Comparison of ENCODE assay signal across 23 cellular contexts in genomic region chr5:170438581-170438980, GRCh38. TPM values are rescaled to one million over a fixed set of nuclear protein-coding genes. Genes with fewer than 3 reads are reported as not detected.
DNase-seq lines count a peak whose midpoint lies in the region; ATAC-seq and TF ChIP-seq lines count a peak whose summit lies in the region.
"Had no signal": no experiment of that assay in that cellular context is flagged by ENCODE, and none has a peak within 500 bp of the region (broad histone marks: within the 10 kb centered on the region; RNA-seq: fewer than 3 reads in every experiment).

No MANE protein-coding gene starts in this region.

- no peaks in the 10 kb centered on the region for H4K20me1 ChIP-seq in Karpas-422 (ENCODE audit: insufficient read depth, low read depth, low read length)

- no peak for TF ChIP-seq CTCF in brain (conservative IDR thresholded peaks at IDR 0.05)
- no peak for TF ChIP-seq CTCF in nephron (IDR thresholded peaks at IDR 0.05; ENCODE audit: unreplicated experiment in 3 of 3)
- TF ChIP-seq CTCF in type B pancreatic cell (conservative IDR thresholded peaks at IDR 0.05): no peak

- H3K9ac ChIP-seq in Karpas-422 (ENCODE audit: low read length): 0 out of 2 replicates have a peak overlapping the region, but pooled peaks have one; percentile 22

- H3K36me3 ChIP-seq in Karpas-422 (ENCODE audit: insufficient read depth, low read length): no peaks in the 10 kb centered on the region

- H3K4me3 Mint-ChIP-seq in brain (no peak overlapping the region), nephron (no peak overlapping the region), type B pancreatic cell (no peak overlapping the region)
- H3K4me3 Mint-ChIP-seq: CD4-positive, alpha-beta memory T cell had no signal

- H3K36me3 Mint-ChIP-seq in brain: no peaks in the 10 kb centered on the region
- H3K36me3 Mint-ChIP-seq in nephron (ENCODE audit: low read depth): no peaks in the 10 kb centered on the region
- no peaks in the 10 kb centered on the region for H3K36me3 Mint-ChIP-seq in type B pancreatic cell
- H3K36me3 Mint-ChIP-seq: CD4-positive, alpha-beta memory T cell had no signal

- H3K27ac Mint-ChIP-seq in brain (peak overlapping the region in 4 of 5 experiments; percentile 30 to 85 (median 58)), nephron (peak overlapping the region in 2 of 3 experiments; percentile 40), type B pancreatic cell (no peak overlapping the region)

- H3K27me3 Mint-ChIP-seq in brain (peaks cover 16% of the 10 kb centered on the region), nephron (ENCODE audit: low read depth) (peaks cover 10% of the 10 kb centered on the region), type B pancreatic cell (peaks cover 3% of the 10 kb centered on the region)

- H3K4me2 ChIP-seq in Karpas-422 (ENCODE audit: low read depth, low read length, poor library complexity, severe bottlenecking): peak overlapping the region; percentile 6
- H3K4me2 ChIP-seq: PC-9 had no signal

- no peak for ATAC-seq in GM21447 (IDR thresholded peaks at IDR 0.05; ENCODE audit: unreplicated experiment)
- no peak for ATAC-seq in GM21526 (IDR thresholded peaks at IDR 0.05; ENCODE audit: low FRiP score, unreplicated experiment)
- ATAC-seq: HCT116, Right ventricle myocardium inferior had no signal

- H3K9me3 Mint-ChIP-seq in brain: peaks cover 0 to 7% (median 0%) of the 10 kb centered on the region in 5 experiments
- H3K9me3 Mint-ChIP-seq in nephron: no peaks in the 10 kb centered on the region
- no peaks in the 10 kb centered on the region for H3K9me3 Mint-ChIP-seq in type B pancreatic cell
- H3K9me3 Mint-ChIP-seq: CD4-positive, alpha-beta memory T cell had no signal

- no peaks in the 10 kb centered on the region for H3K27me3 ChIP-seq in Karpas-422 (ENCODE audit: low read length)

- H3K4me1 ChIP-seq in Karpas-422 (ENCODE audit: low read length): peaks cover 63% of the 10 kb centered on the region

- H3K4me3 ChIP-seq in Karpas-422 (ENCODE audit: low read length): no peak overlapping the region
- H3K4me3 ChIP-seq: PC-9 had no signal

- H3K9me2 ChIP-seq in Karpas-422 (replicated peaks; ENCODE audit: insufficient read depth, low read length): no peaks in the 10 kb centered on the region

- DNase-seq in Karpas-422 (no peak), type B pancreatic cell (ENCODE audit: extremely low spot score, unreplicated experiment) (peak; percentile 42), EL (no peak)
- DNase-seq: C1 segment of cervical spinal cord; CD4-positive, alpha-beta memory T cell; DMS53; KG1; MM.1S; NCI-H2029; NCI-H446; NCI-H524 treated with DMSO at 0.1 percent for 48 hours; NCI-H82; PC-9 had no signal

- H3K9me3 ChIP-seq in Karpas-422 (ENCODE audit: low read length): no peaks in the 10 kb centered on the region

- H3K27ac ChIP-seq in Karpas-422 (ENCODE audit: low read length): no peak overlapping the region
- H3K27ac ChIP-seq: PC-9 had no signal

- no peaks in the 10 kb centered on the region for H3K79me2 ChIP-seq in Karpas-422 (ENCODE audit: low read length)

- H3K4me1 Mint-ChIP-seq in brain (peaks cover 54% of the 10 kb centered on the region), nephron (peaks cover 12% of the 10 kb centered on the region), type B pancreatic cell (ENCODE audit: unreplicated experiment) (peaks cover 7% of the 10 kb centered on the region)

- H2AFZ ChIP-seq in Karpas-422 (ENCODE audit: low read length): no peak overlapping the region
- H2AFZ ChIP-seq: PC-9 had no signal

RNA-seq across cellular contexts. Expression of gene KCNMB1, which starts 49.4 kb away (rescaled TPM):
- total RNA-seq in Karpas-422 (2014; rRNA removed; shearing (Covaris generic); ENCODE audit: low replicate concordance): not detected in 2 replicates
- 0.42 TPM for polyA plus RNA-seq in brain (ENCODE audit: insufficient read depth, low read depth, low replicate concordance)
- 0.12 and 0.34 TPM in 2 replicates for total RNA-seq in type B pancreatic cell (ENCODE audit: low replicate concordance)
- total RNA-seq: A673; CD4-positive, alpha-beta memory T cell; H4; PC-9; RPMI7951; SK-MEL-5 had no signal
- polyA plus RNA-seq: CD4-positive, alpha-beta memory T cell had no signal
